Comparison of ENCODE assay signal across 21 cellular contexts in the genomic region with DNA sequence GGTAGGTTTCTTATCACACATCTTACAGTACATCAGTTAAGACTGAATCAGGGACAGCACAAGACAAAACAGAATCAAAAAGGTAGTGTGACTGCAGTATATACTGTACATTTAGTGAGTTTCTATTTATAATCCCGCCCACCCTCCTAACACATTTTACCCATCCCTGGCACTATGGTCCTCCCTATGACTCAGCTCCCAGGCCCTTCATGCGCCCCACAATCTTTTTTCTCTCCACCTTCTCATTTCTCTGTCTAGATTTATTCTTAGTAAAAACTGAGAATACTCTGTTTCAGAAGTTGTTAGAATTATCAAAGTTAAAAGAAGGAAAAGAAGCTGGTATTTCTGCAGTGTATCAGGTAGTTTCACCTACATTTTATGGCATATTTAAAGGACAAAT.
"Had no signal": no experiment of that assay in that cellular context is flagged by ENCODE, and none has a peak within 500 bp of the region (broad histone marks: within the 10 kb centered on the region; RNA-seq: fewer than 3 reads in every experiment).

No MANE protein-coding gene starts in this region.

- H3K9me3 ChIP-seq: SK-N-SH had no signal

- DNase-seq: KBM-7, MV-4-11, NCI-H1048, NCI-H1105, NCI-H1417, NCI-H1436 treated with DMSO at 0.1 percent for 48 hours, NCI-H1694, NCI-H187 treated with DMSO at 0.1 percent for 48 hours, NCI-H2029 treated with DMSO at 0.1 percent for 48 hours, NCI-H2171 treated with DMSO at 0.1 percent for 48 hours, NCI-H345, NCI-H446 treated with DMSO at 0.1 percent for 48 hours, NCI-H510A treated with DMSO at 0.1 percent for 48 hours, NCI-H526, NCI-H82, PC-3, SHP77, SK-N-SH, T-helper 1 cell had no signal

- H3K4me2 ChIP-seq: SK-N-SH had no signal

- H3K9ac ChIP-seq: SK-N-SH had no signal

- H3K27ac ChIP-seq: RWPE1 had no signal

- ATAC-seq: Panc1, PC-3 had no signal
